34 cellular contexts compared by ENCODE assay signal in genomic region chr1:210213335-210213734, GRCh38. TPM values are rescaled to one million over a fixed set of nuclear protein-coding genes. Genes with fewer than 3 reads are reported as not detected.
"Had no signal": no experiment of that assay in that cellular context is flagged by ENCODE, and none has a peak within 500 bp of the region (broad histone marks: within the 10 kb centered on the region; RNA-seq: fewer than 3 reads in every experiment).

No MANE protein-coding gene starts in this region.

- ATAC-seq: activated CD8-positive, alpha-beta memory T cell treated with anti-CD3 and anti-CD28 coated beads, Interleukin-2, amount 10 ng/mL, durations not matched to agents 7 days and 5 days; activated naive CD8-positive, alpha-beta T cell treated with anti-CD3 and anti-CD28 coated beads, Interleukin-2, amount 50 U/mL, for 24 hours; PC-3; Right ventricle myocardium inferior had no signal

- H3K4me3 ChIP-seq: Peyer's patch had no signal

- DNase-seq: activated CD4-positive, alpha-beta memory T cell treated with anti-CD3 and anti-CD28 coated beads, Interleukin-2, amount 10 ng/mL, durations not matched to agents 7 days and 5 days; activated CD4-positive, alpha-beta T cell treated with anti-CD3 and anti-CD28 coated beads for 1 hour; activated CD4-positive, alpha-beta T cell treated with anti-CD3 and anti-CD28 coated beads for 48 hours; activated CD4-positive, CD25-positive, alpha-beta regulatory T cell; activated CD8-positive, alpha-beta memory T cell treated with anti-CD3 and anti-CD28 coated beads for 24 hours; activated CD8-positive, alpha-beta memory T cell treated with anti-CD3 and anti-CD28 coated beads, Interleukin-2, amount 10 ng/mL, durations not matched to agents 7 days and 5 days; activated CD8-positive, alpha-beta memory T cell treated with anti-CD3 and anti-CD28 coated beads, Interleukin-2, amount 50 U/mL, for 48 hours; activated effector memory CD4-positive, alpha-beta T cell treated with Interleukin-2 at 50 U/mL for 16 hours; activated naive CD4-positive, alpha-beta T cell treated with anti-CD3 and anti-CD28 coated beads, Interleukin-2, amount 10 ng/mL, durations not matched to agents 7 days and 5 days; activated naive CD8-positive, alpha-beta T cell treated with anti-CD3 and anti-CD28 coated beads, Interleukin-2, amount 50 U/mL, for 24 hours; activated T-cell treated with anti-CD3 and anti-CD28 coated beads, Interleukin-2, amount 50 U/mL, for 48 hours; anterior cingulate cortex; caudate nucleus; cerebellar nuclear complex; MM.1S; MV-4-11; NCI-H1092; NCI-H1436 treated with DMSO at 0.1 percent for 48 hours; NCI-H1694 treated with DMSO at 0.1 percent for 48 hours; NCI-H2029; NCI-H226; NCI-H446 treated with DMSO at 0.1 percent for 48 hours; NCI-H524; NK-92 treated with Interleukin-12 subunit alpha and Interleukin-12 subunit beta, amount 100 ng/mL, for 24 hours; PC-3; Peyer's patch; SIG-M5; SW 1271; T-helper 1 cell; T-helper 2 cell; T-helper 9 cell had no signal

- H3K36me3 ChIP-seq: Peyer's patch had no signal

- H3K27me3 ChIP-seq: Peyer's patch had no signal

- H3K27ac ChIP-seq: Peyer's patch, RWPE1, VCaP had no signal

- H3K4me1 ChIP-seq: Peyer's patch had no signal

- H3K9me3 ChIP-seq: Peyer's patch had no signal

RNA-seq across cellular contexts. Expression of gene SERTAD4, which starts 19.3 kb away (rescaled TPM):
- total RNA-seq: activated CD4-positive, alpha-beta memory T cell treated with anti-CD3 and anti-CD28 coated beads, Interleukin-2, amount 10 ng/mL, durations not matched to agents 7 days and 5 days; activated CD8-positive, alpha-beta memory T cell treated with anti-CD3 and anti-CD28 coated beads, Interleukin-2, amount 10 ng/mL, durations not matched to agents 7 days and 5 days had no signal
